8 cellular contexts compared by ENCODE assay signal in genomic region chr1:198156111-198156744, GRCh38. TPM values are rescaled to one million over a fixed set of nuclear protein-coding genes. Genes with fewer than 3 reads are reported as not detected.
DNase-seq lines count a peak whose midpoint lies in the region; ATAC-seq and TF ChIP-seq lines count a peak whose summit lies in the region.

No MANE protein-coding gene starts in this region.

- H4K91ac ChIP-seq in IMR-90 (ENCODE audit: insufficient read depth, low read depth, low read length), result peak overlapping the region; percentile 54

- H3K79me1 ChIP-seq in IMR-90 (ENCODE audit: low read depth in 1 of 2, low read length in 2 of 2), result peaks cover 0 to 20% of the 10 kb centered on the region in 2 experiments; a peak in 2 of 4 replicates

- TF ChIP-seq RAD21 in IMR-90 (IDR thresholded peaks at IDR 0.05; ENCODE audit: low read length), result peak; percentile 59

- peak overlapping the region; percentile 90 for H3K23ac ChIP-seq in IMR-90 (ENCODE audit: low read depth, low read length)

- H2BK15ac ChIP-seq in IMR-90 (ENCODE audit: low read depth, low read length), result peak overlapping the region; percentile 67; the same call in 2 of the 3 replicates

- H3K9me3 ChIP-seq in IMR-90 (ENCODE audit: control insufficient read depth, insufficient read depth, low read length) (no peaks in the 10 kb centered on the region), neural progenitor cell (ENCODE audit: low read depth) (no peaks in the 10 kb centered on the region), thymus (ENCODE audit: control insufficient read depth) (no peaks in the 10 kb centered on the region)

- peak overlapping the region; percentile 81 for H3K27ac Mint-ChIP-seq in Calu3 (ENCODE audit: unreplicated experiment)
- H3K27ac Mint-ChIP-seq in neural progenitor cell, result peak overlapping the region; percentile 80

- POLR2A ChIA-PET in IMR-90 (lab: Charles Lee; ENCODE audit: unreplicated experiment), result interaction anchor here (0.8 kb wide), 1 partner anchor 141 kb away, joined by 3 read pairs; no protein-coding TSS in a partner anchor

- H3K36me3 ChIP-seq in IMR-90 (ENCODE audit: control insufficient read depth, insufficient read depth, low read length), result no peaks in the 10 kb centered on the region
- H3K36me3 ChIP-seq in neural progenitor cell, result no peaks in the 10 kb centered on the region
- no peaks in the 10 kb centered on the region for H3K36me3 ChIP-seq in thymus (ENCODE audit: control insufficient read depth, insufficient read depth)

- H2AFZ ChIP-seq in IMR-90 (replicated peaks; ENCODE audit: low read length, poor library complexity) (peak overlapping the region; percentile 95), neural progenitor cell (replicated peaks) (peak overlapping the region; percentile 95)

- no peak for TF ChIP-seq POLR2A in IMR-90 (IDR thresholded peaks at IDR 0.05; ENCODE audit: low read depth, low read length)

- H3K56ac ChIP-seq in IMR-90 (ENCODE audit: extremely low read depth, insufficient read depth, low read length), result peak overlapping the region; percentile 90

- H3K27me3 ChIP-seq in IMR-90 (ENCODE audit: control insufficient read depth, insufficient read depth, low read length) (no peaks in the 10 kb centered on the region), neural progenitor cell (no peaks in the 10 kb centered on the region), thymus (ENCODE audit: control insufficient read depth, insufficient read depth) (no peaks in the 10 kb centered on the region)

- DNase-seq in Calu3 (peak; percentile 89), IMR-90 (peak; percentile 66), RKO (ENCODE audit: low spot score) (peak; percentile 84), fibroblast of pulmonary artery (ENCODE audit: low read depth) (peak; percentile 85), neural progenitor cell (ENCODE audit: low spot score) (peak; percentile 73)
- peak; percentile 33 to 48 for DNase-seq in activated T-helper 1 cell treated with anti-CD3 and anti-CD28 coated beads, Interleukin-2, amount 50 U/mL, for 16 hours (ENCODE audit: low read depth in 1 of 2, low spot score in 1 of 2)

- H3K9me1 ChIP-seq in IMR-90 (ENCODE audit: insufficient read depth, low read length), result no peaks in the 10 kb centered on the region

- H2BK5ac ChIP-seq in IMR-90 (ENCODE audit: low read depth, low read length, poor library complexity, severe bottlenecking), result peak overlapping the region; percentile 80

- peaks cover 25% of the 10 kb centered on the region for H3F3A ChIP-seq in neural progenitor cell (ENCODE audit: low read depth)

- H3K4me3 Mint-ChIP-seq in Calu3 (ENCODE audit: low read depth, unreplicated experiment) (peak overlapping the region; percentile 87), neural progenitor cell (peak overlapping the region; percentile 92)

- BruUV-seq in Calu3 (replicated peaks; lab: Mats Ljungman, UMichigan) (TSS peak; percentile 84), IMR-90 (replicated peaks; lab: Mats Ljungman, UMichigan) (no TSS peak)

- H2BK20ac ChIP-seq in IMR-90 (ENCODE audit: low read depth, low read length), result peak overlapping the region; percentile 1; the same call in 1 of the 2 replicates

- H3K14ac ChIP-seq in IMR-90 (replicated peaks; ENCODE audit: low read depth, low read length), result peak overlapping the region; percentile 93

- H3K4me3 ChIP-seq in IMR-90 (ENCODE audit: insufficient read depth, low read depth, low read length), result peak overlapping the region; percentile 77
- peak overlapping the region; percentile 80 for H3K4me3 ChIP-seq in fibroblast of pulmonary artery (replicated peaks; ENCODE audit: low read depth, low read length)
- H3K4me3 ChIP-seq in neural progenitor cell, result peak overlapping the region; percentile 95
- peak overlapping the region; percentile 97 for H3K4me3 ChIP-seq in thymus (ENCODE audit: low read length)

- peak overlapping the region; percentile 83 for H2AK9ac ChIP-seq in IMR-90 (replicated peaks; ENCODE audit: low read depth, low read length, poor library complexity)

- dilution Hi-C loops in IMR-90 (cut with HindIII; ENCODE audit: low sequenced_read_pairs, unreplicated experiment), result no loop called here

- H3K4me2 ChIP-seq in IMR-90 (ENCODE audit: low read depth, low read length), result peak overlapping the region; percentile 86
- peak overlapping the region; percentile 93 for H3K4me2 ChIP-seq in neural progenitor cell

- peak overlapping the region; percentile 65 for H3K18ac ChIP-seq in IMR-90 (ENCODE audit: low read depth, low read length)

- peak overlapping the region; percentile 84 to 90; a peak in 3 of 4 replicates for H4K8ac ChIP-seq in IMR-90 (ENCODE audit: low read depth in 2 of 2, low read length in 2 of 2)

- intact Hi-C loops in Calu3 (cut with micrococcal nuclease; ENCODE audit: unreplicated experiment) (loop anchor here (1.0 to 10.0 kb wide), 7 partner anchors 68 to 541 kb away; no protein-coding TSS in a partner anchor), IMR-90 (cut with micrococcal nuclease) (loop anchor here (1.0 to 5.0 kb wide), 6 partner anchors 68 to 537 kb away; partner anchors contain the start of gene LHX9)

- H3K4me1 ChIP-seq in IMR-90 (ENCODE audit: control insufficient read depth, insufficient read depth, low read length), result peaks cover 3% of the 10 kb centered on the region; the same call in 1 of the 2 replicates
- H3K4me1 ChIP-seq in neural progenitor cell, result peaks cover 19% of the 10 kb centered on the region
- H3K4me1 ChIP-seq in thymus (ENCODE audit: control insufficient read depth, insufficient read depth, low read length), result peaks cover 2% of the 10 kb centered on the region

- H2BK120ac ChIP-seq in IMR-90 (ENCODE audit: low read depth, low read length), result peak overlapping the region; percentile 76

- H2AK5ac ChIP-seq in IMR-90 (ENCODE audit: low read depth, low read length), result peak overlapping the region; percentile 51; the same call in 1 of the 2 replicates

- H3K9ac ChIP-seq in IMR-90 (ENCODE audit: low read depth, low read length) (peak overlapping the region; percentile 93), neural progenitor cell (no peak overlapping the region)

- H3K27me3 Mint-ChIP-seq in Calu3 (ENCODE audit: unreplicated experiment) (no peaks in the 10 kb centered on the region), neural progenitor cell (ENCODE audit: insufficient read depth, low read depth) (peaks cover 7% of the 10 kb centered on the region)

- H4K20me1 ChIP-seq in IMR-90 (ENCODE audit: insufficient read depth, low read length) (no peaks in the 10 kb centered on the region), neural progenitor cell (ENCODE audit: low read depth) (no peaks in the 10 kb centered on the region)

- H3K27ac ChIP-seq in IMR-90 (ENCODE audit: insufficient read depth, low read length) (peak overlapping the region; percentile 90), neural progenitor cell (peak overlapping the region; percentile 79), thymus (ENCODE audit: low read depth) (peak overlapping the region; percentile 98)

- CTCF ChIA-PET in Calu3 (lab: Charles Lee) (interaction anchor here (0.7 to 2.3 kb wide), 11 partner anchors 10 to 292 kb away, joined by 3 to 15 read pairs (median 4); no protein-coding TSS in a partner anchor), IMR-90 (lab: Yijun Ruan, JAX) (interaction anchor here (0.6 to 1.6 kb wide), 7 partner anchors 12 to 824 kb away, joined by 3 to 4 read pairs (median 3); no protein-coding TSS in a partner anchor)

- H3K4ac ChIP-seq in IMR-90 (ENCODE audit: low read depth, low read length), result peak overlapping the region; percentile 43

- H3K79me2 ChIP-seq in neural progenitor cell (ENCODE audit: low read depth), result peaks cover 31% of the 10 kb centered on the region

- H3K4me1 Mint-ChIP-seq in Calu3 (ENCODE audit: low read depth, unreplicated experiment) (peaks cover 50% of the 10 kb centered on the region), neural progenitor cell (peaks cover 23% of the 10 kb centered on the region)

- peak overlapping the region; percentile 74 for H4K5ac ChIP-seq in IMR-90 (ENCODE audit: low read depth, low read length)

- in situ Hi-C loops in IMR-90 (cut with MboI; ENCODE audit: low sequenced_read_pairs), result no loop called here

- peak; percentile 85 for TF ChIP-seq CTCF in Calu3 (IDR thresholded peaks at IDR 0.05; ENCODE audit: unreplicated experiment)
- TF ChIP-seq CTCF in IMR-90 (conservative IDR thresholded peaks at IDR 0.05; ENCODE audit: low read depth, low read length), result peak; percentile 69
- TF ChIP-seq CTCF in fibroblast of pulmonary artery (IDR thresholded peaks at IDR 0.05; ENCODE audit: low read length, missing control alignments), result peak; percentile 88
- peak; percentile 80 for TF ChIP-seq CTCF in neural progenitor cell (IDR thresholded peaks at IDR 0.05)

- peaks cover 54% of the 10 kb centered on the region for H3K36me3 Mint-ChIP-seq in Calu3 (ENCODE audit: insufficient read depth, unreplicated experiment)
- no peaks in the 10 kb centered on the region for H3K36me3 Mint-ChIP-seq in neural progenitor cell

- ATAC-seq in GM21423 (IDR thresholded peaks at IDR 0.05; ENCODE audit: unreplicated experiment), result peak; percentile 15
- no peak for ATAC-seq in IMR-90 (ENCODE audit: low read depth)

- 0% methylated on average over 1 of the region's 13 CpGs; no CpG with 5 or more reads in 1 of the 2 experiments for WGBS in IMR-90 (ENCODE audit: extremely low coverage in 2 of 2, insufficient read length in 1 of 2), 2 experiments
- under 1% methylated on average over 13 of the region's 13 CpGs for WGBS in thymus

- no peaks in the 10 kb centered on the region for H3K9me3 Mint-ChIP-seq in Calu3 (ENCODE audit: low read depth, unreplicated experiment)
- H3K9me3 Mint-ChIP-seq in neural progenitor cell, result no peaks in the 10 kb centered on the region

TF ChIP-seq in IMR-90, 13 proteins besides CTCF, POLR2A, EP300 and RAD21 (continues in another document):
- TF ChIP-seq ELK1 (IDR thresholded peaks at IDR 0.05; ENCODE audit: borderline replicate concordance, low read depth, low read length) (no peak), NFE2L2 (IDR thresholded peaks at IDR 0.05; ENCODE audit: low read depth, low read length) (no peak), MAZ (IDR thresholded peaks at IDR 0.05; ENCODE audit: borderline replicate concordance, low read depth, low read length) (no peak)

RNA-seq across cellular contexts. Expression of gene NEK7, which starts 0.6 kb away (rescaled TPM):
- total RNA-seq in Calu3 (2022) (136 and 145 TPM in 2 replicates), IMR-90 (2012; rRNA removed) (297 and 467 TPM in 2 replicates), neural progenitor cell (ENCODE audit: low replicate concordance) (20.7 and 34.7 TPM in 2 replicates)
- polyA plus RNA-seq in IMR-90 (2012; rRNA removed) (82.8 and 89.0 TPM in 2 replicates), thymus (31.4 TPM)
- polyA plus RNA-seq in IMR-90 (2012; cell fraction: cytosol; rRNA removed), result 23.2 and 34.7 TPM in 2 replicates
- polyA plus RNA-seq in IMR-90 (2012; cell fraction: nucleus; rRNA removed; ENCODE audit: low replicate concordance), result 11.9 and 86.4 TPM in 2 replicates
